Comparison of ENCODE assay signal across 9 cellular contexts in genomic region chr3:19148768-19149091, GRCh38. TPM values are rescaled to one million over a fixed set of nuclear protein-coding genes. Genes with fewer than 3 reads are reported as not detected.
DNase-seq lines count a peak whose midpoint lies in the region; ATAC-seq lines count a peak whose summit lies in the region.
"Had no signal": no experiment of that assay in that cellular context is flagged by ENCODE, and none has a peak within 500 bp of the region (broad histone marks: within the 10 kb centered on the region; RNA-seq: fewer than 3 reads in every experiment).

No MANE protein-coding gene starts in this region.

- POLR2A ChIA-PET in activated CD4-positive, alpha-beta T cell treated with anti-CD3 and anti-CD28 coated beads, Interleukin-2, amount 10 ng/mL, durations not matched to agents 7 days and 5 days (lab: Charles Lee): no interaction called here

- peaks cover 36% of the 10 kb centered on the region for H3K27me3 Mint-ChIP-seq in activated CD4-positive, alpha-beta T cell treated with anti-CD3 and anti-CD28 coated beads, Interleukin-2, amount 10 ng/mL, durations not matched to agents 7 days and 5 days
- peaks cover 26% of the 10 kb centered on the region for H3K27me3 Mint-ChIP-seq in activated naive CD8-positive, alpha-beta T cell treated with anti-CD3 and anti-CD28 coated beads, Interleukin-2, amount 50 U/mL, for 24 hours

- ATAC-seq in activated naive CD8-positive, alpha-beta T cell treated with anti-CD3 and anti-CD28 coated beads, Interleukin-2, amount 50 U/mL, for 24 hours: no peak

- H3K27ac ChIP-seq in substantia nigra (ENCODE audit: low read depth, low read length, poor library complexity, severe bottlenecking): peak overlapping the region; percentile 94

- H3K9me3 Mint-ChIP-seq in activated CD4-positive, alpha-beta T cell treated with anti-CD3 and anti-CD28 coated beads, Interleukin-2, amount 10 ng/mL, durations not matched to agents 7 days and 5 days: peaks cover 12% of the 10 kb centered on the region
- H3K9me3 Mint-ChIP-seq in activated naive CD8-positive, alpha-beta T cell treated with anti-CD3 and anti-CD28 coated beads, Interleukin-2, amount 50 U/mL, for 24 hours: peaks cover 9% of the 10 kb centered on the region

- peak overlapping the region; percentile 57 for H3K4me3 Mint-ChIP-seq in activated CD4-positive, alpha-beta T cell treated with anti-CD3 and anti-CD28 coated beads, Interleukin-2, amount 10 ng/mL, durations not matched to agents 7 days and 5 days
- peak overlapping the region; percentile 79 for H3K4me3 Mint-ChIP-seq in activated naive CD8-positive, alpha-beta T cell treated with anti-CD3 and anti-CD28 coated beads, Interleukin-2, amount 50 U/mL, for 24 hours

- no peak for DNase-seq in activated CD4-positive, alpha-beta T cell treated with anti-CD3 and anti-CD28 coated beads, Interleukin-2, amount 10 ng/mL, durations not matched to agents 7 days and 5 days
- DNase-seq in activated CD4-positive, alpha-beta T cell treated with anti-CD3 and anti-CD28 coated beads, Interleukin-2, amount 50 U/mL, for 1 hour: no peak
- no peak for DNase-seq in activated naive CD8-positive, alpha-beta T cell treated with anti-CD3 and anti-CD28 coated beads, Interleukin-2, amount 50 U/mL, for 24 hours
- DNase-seq in medulla oblongata (ENCODE audit: extremely low spot score) (peak; percentile 28), substantia nigra (lab: John Stamatoyannopoulos, UW) (peak in 1 of 49 donors; percentile 51), middle frontal gyrus (ENCODE audit: extremely low spot score, low spot score) (no peak), COLO668 (lab: John Stamatoyannopoulos, UW; ENCODE audit: unreplicated experiment) (no peak), HK-2 (ENCODE audit: unreplicated experiment) (no peak)

- no peaks in the 10 kb centered on the region for H3K36me3 Mint-ChIP-seq in activated CD4-positive, alpha-beta T cell treated with anti-CD3 and anti-CD28 coated beads, Interleukin-2, amount 10 ng/mL, durations not matched to agents 7 days and 5 days (ENCODE audit: low read depth)
- peaks cover 2% of the 10 kb centered on the region for H3K36me3 Mint-ChIP-seq in activated naive CD8-positive, alpha-beta T cell treated with anti-CD3 and anti-CD28 coated beads, Interleukin-2, amount 50 U/mL, for 24 hours (ENCODE audit: low read depth)

- H3K27ac Mint-ChIP-seq in activated CD4-positive, alpha-beta T cell treated with anti-CD3 and anti-CD28 coated beads, Interleukin-2, amount 10 ng/mL, durations not matched to agents 7 days and 5 days: no peak overlapping the region
- no peak overlapping the region for H3K27ac Mint-ChIP-seq in activated naive CD8-positive, alpha-beta T cell treated with anti-CD3 and anti-CD28 coated beads, Interleukin-2, amount 50 U/mL, for 24 hours
- H3K27ac Mint-ChIP-seq: dendritic cell treated with granulocyte-macrophage colony-stimulating factor and Interleukin-4, amounts not matched to agents 40 ng/mL and 50 ng/mL, for 4 days had no signal

- H3K4me1 Mint-ChIP-seq in activated CD4-positive, alpha-beta T cell treated with anti-CD3 and anti-CD28 coated beads, Interleukin-2, amount 10 ng/mL, durations not matched to agents 7 days and 5 days: peaks cover 21% of the 10 kb centered on the region
- H3K4me1 Mint-ChIP-seq in activated naive CD8-positive, alpha-beta T cell treated with anti-CD3 and anti-CD28 coated beads, Interleukin-2, amount 50 U/mL, for 24 hours: peaks cover 15% of the 10 kb centered on the region

- CTCF ChIA-PET in activated CD4-positive, alpha-beta T cell treated with anti-CD3 and anti-CD28 coated beads, Interleukin-2, amount 10 ng/mL, durations not matched to agents 7 days and 5 days (lab: Charles Lee): no interaction called here

RNA-seq across cellular contexts. Expression of gene KCNH8, which starts 0.4 kb away (rescaled TPM):
- not detected for total RNA-seq in activated CD4-positive, alpha-beta T cell treated with anti-CD3 and anti-CD28 coated beads, Interleukin-2, amount 10 ng/mL, durations not matched to agents 7 days and 5 days
